33 cellular contexts compared by ENCODE assay signal in the genomic region with DNA sequence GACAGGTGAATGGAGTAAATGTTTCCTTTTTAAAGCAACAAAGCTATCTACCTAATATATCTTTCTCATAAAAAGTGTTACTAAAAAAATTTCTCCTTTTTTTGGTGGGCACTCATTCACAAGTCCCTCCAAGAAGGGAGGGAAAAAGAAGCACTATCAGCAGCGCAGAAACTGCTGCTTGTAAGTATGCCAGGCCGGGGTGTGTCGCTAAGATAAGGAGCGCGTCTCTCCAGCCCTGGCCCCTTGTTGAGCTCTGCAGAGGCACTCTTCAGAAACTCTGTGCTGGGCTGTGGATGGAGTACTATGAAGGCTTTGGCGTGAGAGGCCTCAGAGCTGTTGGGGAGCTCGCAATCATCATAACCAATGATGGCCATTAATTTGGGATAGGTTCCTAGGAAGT. TPM values are rescaled to one million over a fixed set of nuclear protein-coding genes. Genes with fewer than 3 reads are reported as not detected.
"Had no signal": no experiment of that assay in that cellular context is flagged by ENCODE, and none has a peak within 500 bp of the region (broad histone marks: within the 10 kb centered on the region; RNA-seq: fewer than 3 reads in every experiment).

No MANE protein-coding gene starts in this region.

- H3K27ac Mint-ChIP-seq: activated naive CD4-positive, alpha-beta T cell treated with anti-CD3 and anti-CD28 coated beads, Interleukin-2, amount 10 ng/mL, durations not matched to agents 7 days and 5 days; activated T-cell treated with anti-CD3 and anti-CD28 coated beads, Interleukin-2, amount 50 U/mL, for 24 hours; activated T-helper 2 cell treated with anti-CD3 and anti-CD28 coated beads, Interferon-gamma antibody, Interleukin-2, Interleukin-4, amounts not matched to agents 10 μg/mL and 5 μg/mL and 100 μg/mL, durations not matched to agents 14 hours and 24 hours and 36 hours; stimulated activated memory B cell treated with anti-CD40 and anti-IgM and Interleukin-4, amounts not matched to agents 10 μg/mL and 1 μg/mL and 100 μg/mL, for 72 hours had no signal

- DNase-seq: activated CD4-positive, alpha-beta T cell treated with anti-CD3 and anti-CD28 coated beads for 1 hour; activated CD4-positive, alpha-beta T cell treated with anti-CD3 and anti-CD28 coated beads, Interleukin-2, amount 50 U/mL, for 1 hour; activated CD8-positive, alpha-beta memory T cell treated with anti-CD3 and anti-CD28 coated beads for 24 hours; activated CD8-positive, alpha-beta memory T cell treated with anti-CD3 and anti-CD28 coated beads, Interleukin-2, amount 50 U/mL, for 4 hours; activated naive CD4-positive, alpha-beta T cell treated with anti-CD3 and anti-CD28 coated beads, Interleukin-2, amount 10 ng/mL, durations not matched to agents 7 days and 5 days; activated T-cell treated with anti-CD3 and anti-CD28 coated beads, Interleukin-2, amount 50 U/mL, for 24 hours; anterior cingulate cortex; cortex of kidney; foreskin fibroblast; heart right ventricle; kidney; naive B cell; posterior cingulate gyrus; right lobe of liver; small intestine; stimulated activated CD4-positive, alpha-beta T cell treated with anti-CD3 and anti-CD28 coated beads, Interleukin-2, amount 100 ng/mL, for 24 hours; stomach; trophoblast cell had no signal

- H3K9me3 Mint-ChIP-seq: activated naive CD4-positive, alpha-beta T cell treated with anti-CD3 and anti-CD28 coated beads, Interleukin-2, amount 10 ng/mL, durations not matched to agents 7 days and 5 days; activated T-cell treated with anti-CD3 and anti-CD28 coated beads, Interleukin-2, amount 50 U/mL, for 24 hours; activated T-helper 2 cell treated with anti-CD3 and anti-CD28 coated beads, Interferon-gamma antibody, Interleukin-2, Interleukin-4, amounts not matched to agents 10 μg/mL and 5 μg/mL and 100 μg/mL, durations not matched to agents 14 hours and 24 hours and 36 hours; naive B cell; stimulated activated memory B cell treated with anti-CD40 and anti-IgM and Interleukin-4, amounts not matched to agents 10 μg/mL and 1 μg/mL and 100 μg/mL, for 72 hours had no signal

- H3K4me1 Mint-ChIP-seq: activated naive CD4-positive, alpha-beta T cell treated with anti-CD3 and anti-CD28 coated beads, Interleukin-2, amount 10 ng/mL, durations not matched to agents 7 days and 5 days; stimulated activated memory B cell treated with anti-CD40 and anti-IgM and Interleukin-4, amounts not matched to agents 10 μg/mL and 1 μg/mL and 100 μg/mL, for 72 hours had no signal

- H3K4me3 Mint-ChIP-seq: activated naive CD4-positive, alpha-beta T cell treated with anti-CD3 and anti-CD28 coated beads, Interleukin-2, amount 10 ng/mL, durations not matched to agents 7 days and 5 days; activated T-cell treated with anti-CD3 and anti-CD28 coated beads, Interleukin-2, amount 50 U/mL, for 24 hours; stimulated activated memory B cell treated with anti-CD40 and anti-IgM and Interleukin-4, amounts not matched to agents 10 μg/mL and 1 μg/mL and 100 μg/mL, for 72 hours had no signal

- H3K27me3 Mint-ChIP-seq: activated naive CD4-positive, alpha-beta T cell treated with anti-CD3 and anti-CD28 coated beads, Interleukin-2, amount 10 ng/mL, durations not matched to agents 7 days and 5 days; activated T-cell treated with anti-CD3 and anti-CD28 coated beads, Interleukin-2, amount 50 U/mL, for 24 hours; naive B cell; stimulated activated memory B cell treated with anti-CD40 and anti-IgM and Interleukin-4, amounts not matched to agents 10 μg/mL and 1 μg/mL and 100 μg/mL, for 72 hours had no signal

RNA-seq across cellular contexts. Expression of gene TGM4, which starts 52.5 kb away (rescaled TPM):
- total RNA-seq: activated T-helper 2 cell treated with anti-CD3 and anti-CD28 coated beads, Interferon-gamma antibody, Interleukin-2, Interleukin-4, amounts not matched to agents 10 μg/mL and 5 μg/mL and 100 μg/mL, durations not matched to agents 14 hours and 24 hours and 36 hours; body of pancreas; cardiac muscle cell; cerebellum; epithelial cell of proximal tubule; fibroblast of lung; heart right ventricle; kidney; left lobe of liver; lung; mesenteric fat pad; mucosa of gallbladder; omental fat pad; right lobe of liver; stomach; T-helper 1 cell treated with Interleukin-12 subunit alpha and Interleukin-12 subunit beta and Interleukin-4 antibody, amounts not matched to agents 30 ng/mL and 1 ng/mL, for 36 hours; temporal lobe had no signal
- polyA plus RNA-seq: fibroblast of lung, heart right ventricle, neural cell, small intestine, stomach had no signal
